ENCODE assay signal across 16 cellular contexts in genomic region chr5:10503997-10504761, GRCh38. TPM values are rescaled to one million over a fixed set of nuclear protein-coding genes. Genes with fewer than 3 reads are reported as not detected.
DNase-seq lines count a peak whose midpoint lies in the region; ATAC-seq and TF ChIP-seq lines count a peak whose summit lies in the region.
"Had no signal": no experiment of that assay in that cellular context is flagged by ENCODE, and none has a peak within 500 bp of the region (broad histone marks: within the 10 kb centered on the region; RNA-seq: fewer than 3 reads in every experiment).

No MANE protein-coding gene starts in this region.

- H3K4me3 ChIP-seq in MM.1S (ENCODE audit: low read length), result no peak overlapping the region
- H3K4me3 ChIP-seq: ovary, Peyer's patch had no signal

- H3K4me1 Mint-ChIP-seq in WTC11, result peaks cover 11% of the 10 kb centered on the region

- H3F3A ChIP-seq in MM.1S (ENCODE audit: insufficient read depth, low read length), result no peaks in the 10 kb centered on the region

- DNase-seq in Right ventricle myocardium inferior (ENCODE audit: missing footprints) (no peak), cardiac septum (ENCODE audit: low spot score) (no peak), WTC11 (ENCODE audit: low spot score) (no peak), kidney tubule cell (ENCODE audit: low spot score) (peak; percentile 70), MM.1S (no peak), NAMALWA (ENCODE audit: low spot score) (no peak), SW 1271 (lab: John Stamatoyannopoulos, UW) (no peak)
- DNase-seq: activated T-cell treated with anti-CD3 and anti-CD28 coated beads, Interleukin-2, amount 50 U/mL, for 48 hours; DMS153; NCI-H1105; NCI-H2227 treated with DMSO at 0.1 percent for 48 hours; ovary; Peyer's patch; stimulated activated CD4-positive, alpha-beta T cell treated with anti-CD3 and anti-CD28 coated beads, Interleukin-15, amount 100 ng/mL, for 24 hours had no signal

- H3K9me3 ChIP-seq in MM.1S (replicated peaks; ENCODE audit: insufficient read depth, low read length), result no peaks in the 10 kb centered on the region
- H3K9me3 ChIP-seq: ovary, Peyer's patch had no signal

- no peaks in the 10 kb centered on the region for H3K27me3 ChIP-seq in MM.1S (replicated peaks; ENCODE audit: insufficient read depth, low read length)
- H3K27me3 ChIP-seq: ovary, Peyer's patch had no signal

- H3K9me2 ChIP-seq in MM.1S (replicated peaks; ENCODE audit: insufficient read depth, low read length), result no peaks in the 10 kb centered on the region

- intact Hi-C loops in Right ventricle myocardium inferior (cut with DNase I), result loop anchor here (5.0 kb wide), 1 partner anchor 42 kb away; no protein-coding TSS in a partner anchor
- intact Hi-C loops in cardiac septum (cut with DNase I), result no loop called here

- H3K36me3 ChIP-seq in MM.1S (replicated peaks; ENCODE audit: insufficient read depth, low read length), result no peaks in the 10 kb centered on the region
- H3K36me3 ChIP-seq: ovary, Peyer's patch had no signal

- H3K27ac Mint-ChIP-seq in WTC11, result no peak overlapping the region
- H3K27ac Mint-ChIP-seq: dendritic cell treated with granulocyte-macrophage colony-stimulating factor and Interleukin-4, amounts not matched to agents 40 ng/mL and 50 ng/mL, for 4 days had no signal

- no peaks in the 10 kb centered on the region for H3K36me3 Mint-ChIP-seq in WTC11

- TF ChIP-seq CTCF in WTC11 (IDR thresholded peaks at IDR 0.05) (no peak), MM.1S (IDR thresholded peaks at IDR 0.05; ENCODE audit: low read length) (no peak)

- H3K9me3 Mint-ChIP-seq in WTC11, result peaks cover 4% of the 10 kb centered on the region
- H3K9me3 Mint-ChIP-seq: dendritic cell treated with granulocyte-macrophage colony-stimulating factor and Interleukin-4, amounts not matched to agents 40 ng/mL and 50 ng/mL, for 4 days had no signal

- no peak overlapping the region for H3K4me2 ChIP-seq in MM.1S (ENCODE audit: low read depth, low read length)

- no peak overlapping the region for H3K4me3 Mint-ChIP-seq in WTC11
- H3K4me3 Mint-ChIP-seq: dendritic cell treated with granulocyte-macrophage colony-stimulating factor and Interleukin-4, amounts not matched to agents 40 ng/mL and 50 ng/mL, for 4 days had no signal

- CTCF ChIA-PET in WTC11 (lab: Charles Lee), result interaction anchor here (0.6 to 2.9 kb wide), 4 partner anchors 24 to 123 kb away, joined by 3 to 8 read pairs (median 3); no protein-coding TSS in a partner anchor

- H3K27ac ChIP-seq in MM.1S (ENCODE audit: low read length), result no peak overlapping the region
- H3K27ac ChIP-seq: ovary, Peyer's patch had no signal

- H3K9ac ChIP-seq in MM.1S (ENCODE audit: low read length), result no peak overlapping the region

- no peaks in the 10 kb centered on the region for H4K20me1 ChIP-seq in MM.1S (ENCODE audit: insufficient read depth, low read length)

- no peaks in the 10 kb centered on the region for H3K79me2 ChIP-seq in MM.1S (ENCODE audit: low read length)

- no peaks in the 10 kb centered on the region for H3K4me1 ChIP-seq in MM.1S (ENCODE audit: low read length)
- H3K4me1 ChIP-seq: Peyer's patch had no signal

- POLR2A ChIA-PET in WTC11 (lab: Charles Lee), result no interaction called here

- ATAC-seq in Right ventricle myocardium inferior (peak; percentile 66), WTC11 (no peak), GM18868 (IDR thresholded peaks at IDR 0.05; ENCODE audit: unreplicated experiment) (no peak)

- no peaks in the 10 kb centered on the region for H3K27me3 Mint-ChIP-seq in WTC11 (ENCODE audit: low read depth)

- H2AFZ ChIP-seq in MM.1S (ENCODE audit: low read length), result no peak overlapping the region

TF ChIP-seq in WTC11, 78 proteins besides CTCF, POLR2A, EP300 and RAD21:
- TF ChIP-seq GABPB1 (CRISPR knock-in tag; IDR thresholded peaks at IDR 0.05) (0 out of 2 replicates have a peak, but pooled peaks have one; percentile 17), MYBL2 (CRISPR knock-in tag; IDR thresholded peaks at IDR 0.05) (no peak)

RNA-seq across cellular contexts. Expression of gene ANKRD33B, which starts 59.7 kb away (rescaled TPM):
- total RNA-seq in Right ventricle myocardium inferior (4.1 TPM), cardiac septum (15.2 TPM), WTC11 (2021) (5.4 to 9.2 TPM (median 5.9 TPM) in 3 replicates)
